ENCODE assay signal across 8 cellular contexts in genomic region chr15:69031013-69032001, GRCh38. TPM values are rescaled to one million over a fixed set of nuclear protein-coding genes. Genes with fewer than 3 reads are reported as not detected.
A peak's percentile ranks its signal among the peaks of the same experiment; 100 is the strongest.
DNase-seq lines count a peak whose midpoint lies in the region; ATAC-seq and TF ChIP-seq lines count a peak whose summit lies in the region.

No MANE protein-coding gene starts in this region.

- H3K27ac Mint-ChIP-seq in osteocyte (ENCODE audit: unreplicated experiment), result no peak overlapping the region

- peaks cover 2% of the 10 kb centered on the region for H3K27me3 Mint-ChIP-seq in osteocyte (ENCODE audit: unreplicated experiment)

- H3K4me1 ChIP-seq in gastroesophageal sphincter, result peaks cover 0 to 9% (median 0%) of the 10 kb centered on the region in 3 donors

- H3K27me3 ChIP-seq in gastroesophageal sphincter, result peaks cover 62% of the 10 kb centered on the region

- peak; percentile 52 for TF ChIP-seq CTCF in NB4 (IDR thresholded peaks at IDR 0.05; ENCODE audit: low read depth, low read length)
- TF ChIP-seq CTCF in gastroesophageal sphincter (IDR thresholded peaks at IDR 0.05), result peak in 1 of 4 experiments; percentile 53
- TF ChIP-seq CTCF in osteocyte (IDR thresholded peaks at IDR 0.05), result peak; percentile 68

- no peaks in the 10 kb centered on the region for H3K36me3 ChIP-seq in gastroesophageal sphincter

- H3K9me3 ChIP-seq in gastroesophageal sphincter, result no peaks in the 10 kb centered on the region

- no peak overlapping the region for H3K4me3 ChIP-seq in NB4 (ENCODE audit: low read depth, low read length)
- peak overlapping the region in 1 of 2 donors; percentile 40 for H3K4me3 ChIP-seq in gastroesophageal sphincter

- WGBS in gastroesophageal sphincter (ENCODE audit: low coverage in 1 of 2), 2 donors, result 25 to 38% methylated on average over 4 to 10 of the region's 42 CpGs

- peaks cover 7% of the 10 kb centered on the region for H3K4me1 Mint-ChIP-seq in osteocyte (ENCODE audit: unreplicated experiment)

- peak; percentile 87 for DNase-seq in DMS53 (lab: John Stamatoyannopoulos, UW)
- peak; percentile 60 for DNase-seq in NB4 (ENCODE audit: low read depth)
- peak; percentile 50 to 60 for DNase-seq in activated T-cell treated with anti-CD3 and anti-CD28 coated beads, Interleukin-2, amount 50 U/mL, for 48 hours
- peak; percentile 75 for DNase-seq in osteocyte (ENCODE audit: extremely low spot score, unreplicated experiment)
- no peak for DNase-seq in mesenteric fat pad (ENCODE audit: low spot score)

- no peaks in the 10 kb centered on the region for H3K9me3 Mint-ChIP-seq in osteocyte (ENCODE audit: unreplicated experiment)

- no peak overlapping the region for H3K27ac ChIP-seq in gastroesophageal sphincter

- ATAC-seq in gastroesophageal sphincter (peak; percentile 25), HG03025 (IDR thresholded peaks at IDR 0.05; ENCODE audit: low FRiP score, unreplicated experiment) (no peak), GM19455 (IDR thresholded peaks at IDR 0.05; ENCODE audit: unreplicated experiment) (no peak)

- H3K36me3 Mint-ChIP-seq in osteocyte (ENCODE audit: unreplicated experiment), result no peaks in the 10 kb centered on the region

- peak overlapping the region; percentile 48 for H3K4me3 Mint-ChIP-seq in osteocyte (ENCODE audit: unreplicated experiment)

- TF ChIP-seq POLR2A in NB4 (IDR thresholded peaks at IDR 0.05; ENCODE audit: extremely low read depth, insufficient read length) (no peak), gastroesophageal sphincter (IDR thresholded peaks at IDR 0.05) (no peak)

- no peak for TF ChIP-seq EP300 in gastroesophageal sphincter (IDR thresholded peaks at IDR 0.05)

RNA-seq across cellular contexts. Expression of gene NOX5, which starts 16.8 kb away (rescaled TPM):
- total RNA-seq in gastroesophageal sphincter (under 1 TPM in 2 of 4 donors, not detected in 2; 0.12 to 0.54 TPM), osteocyte (not detected in 2 replicates), mesenteric fat pad (0.19 TPM)
